Comparison of ENCODE assay signal across 1 cellular context in the genomic region with DNA sequence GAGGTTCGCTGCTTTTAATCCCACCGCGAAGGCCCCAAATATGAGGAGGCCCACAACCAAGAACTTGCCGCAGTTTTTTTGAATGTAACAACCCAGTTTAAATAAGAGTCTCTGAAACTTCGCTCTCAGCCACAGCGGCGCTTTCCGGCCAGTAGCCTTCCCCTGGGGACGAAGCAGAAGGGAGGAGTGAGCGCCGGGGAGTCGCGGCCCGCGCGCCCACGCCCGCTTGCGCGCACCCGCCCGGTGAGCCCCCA.
TF ChIP-seq lines count a peak whose summit lies in the region.

No MANE protein-coding gene starts in this region.

TF ChIP-seq in K562, 482 proteins besides CTCF, POLR2A, EP300 and RAD21 (continued from another document and continues in another):
- TF ChIP-seq ZNF592 (IDR thresholded peaks at IDR 0.05) (0 out of 2 replicates have a peak, but pooled peaks have one; percentile 12), SAFB (IDR thresholded peaks at IDR 0.05; ENCODE audit: borderline replicate concordance, low read depth, low read length) (peak; percentile 82; the same call in 1 of the 2 replicates), ZNF445 (CRISPR knock-in tag; IDR thresholded peaks at IDR 0.05; ENCODE audit: low read depth) (no peak), SIRT6 (IDR thresholded peaks at IDR 0.05; ENCODE audit: low read depth, low read length) (no peak), SNIP1 (IDR thresholded peaks at IDR 0.05; ENCODE audit: low read depth) (no peak), POLR2AphosphoS2 (IDR thresholded peaks at IDR 0.05; ENCODE audit: low read length) (no peak), HMG20A (CRISPR knock-in tag; conservative IDR thresholded peaks at IDR 0.05) (no peak), PURB (CRISPR knock-in tag; IDR thresholded peaks at IDR 0.05; ENCODE audit: low read depth) (no peak), KLF1 (tag; IDR thresholded peaks at IDR 0.05) (0 out of 2 replicates have a peak, but pooled peaks have one; percentile 21), JUNB (CRISPR knock-in tag; conservative IDR thresholded peaks at IDR 0.05) (no peak), CUX1 (CRISPR knock-in tag; IDR thresholded peaks at IDR 0.05) (no peak), IRF9 (tag; IDR thresholded peaks at IDR 0.05) (no peak), ZFP30 (CRISPR knock-in tag; IDR thresholded peaks at IDR 0.05; ENCODE audit: borderline replicate concordance) (no peak), EP400 (IDR thresholded peaks at IDR 0.05) (0 out of 2 replicates have a peak, but pooled peaks have one; percentile 0), MEF2D (tag; conservative IDR thresholded peaks at IDR 0.05; ENCODE audit: low read depth) (no peak), PHB2 (IDR thresholded peaks at IDR 0.05; ENCODE audit: low read depth) (no peak), UBTF (IDR thresholded peaks at IDR 0.05; ENCODE audit: borderline replicate concordance in 1 of 2, low read depth in 2 of 2, low read length in 2 of 2) (peak in 1 of 2 experiments; percentile 60; a peak in 1 of 4 replicates), ETV5 (CRISPR knock-in tag; IDR thresholded peaks at IDR 0.05; ENCODE audit: low read depth) (0 out of 2 replicates have a peak, but pooled peaks have one; percentile 9), CBFA2T2 (conservative IDR thresholded peaks at IDR 0.05) (no peak), E2F1 (CRISPR knock-in tag; IDR thresholded peaks at IDR 0.05) (no peak), ZNF354B (CRISPR knock-in tag; IDR thresholded peaks at IDR 0.05) (no peak), MBD2 (IDR thresholded peaks at IDR 0.05; ENCODE audit: borderline replicate concordance, low read depth) (no peak), ZKSCAN1 (IDR thresholded peaks at IDR 0.05; ENCODE audit: low read depth, low read length) (no peak)
- TF ChIP-seq, protein P1, sequence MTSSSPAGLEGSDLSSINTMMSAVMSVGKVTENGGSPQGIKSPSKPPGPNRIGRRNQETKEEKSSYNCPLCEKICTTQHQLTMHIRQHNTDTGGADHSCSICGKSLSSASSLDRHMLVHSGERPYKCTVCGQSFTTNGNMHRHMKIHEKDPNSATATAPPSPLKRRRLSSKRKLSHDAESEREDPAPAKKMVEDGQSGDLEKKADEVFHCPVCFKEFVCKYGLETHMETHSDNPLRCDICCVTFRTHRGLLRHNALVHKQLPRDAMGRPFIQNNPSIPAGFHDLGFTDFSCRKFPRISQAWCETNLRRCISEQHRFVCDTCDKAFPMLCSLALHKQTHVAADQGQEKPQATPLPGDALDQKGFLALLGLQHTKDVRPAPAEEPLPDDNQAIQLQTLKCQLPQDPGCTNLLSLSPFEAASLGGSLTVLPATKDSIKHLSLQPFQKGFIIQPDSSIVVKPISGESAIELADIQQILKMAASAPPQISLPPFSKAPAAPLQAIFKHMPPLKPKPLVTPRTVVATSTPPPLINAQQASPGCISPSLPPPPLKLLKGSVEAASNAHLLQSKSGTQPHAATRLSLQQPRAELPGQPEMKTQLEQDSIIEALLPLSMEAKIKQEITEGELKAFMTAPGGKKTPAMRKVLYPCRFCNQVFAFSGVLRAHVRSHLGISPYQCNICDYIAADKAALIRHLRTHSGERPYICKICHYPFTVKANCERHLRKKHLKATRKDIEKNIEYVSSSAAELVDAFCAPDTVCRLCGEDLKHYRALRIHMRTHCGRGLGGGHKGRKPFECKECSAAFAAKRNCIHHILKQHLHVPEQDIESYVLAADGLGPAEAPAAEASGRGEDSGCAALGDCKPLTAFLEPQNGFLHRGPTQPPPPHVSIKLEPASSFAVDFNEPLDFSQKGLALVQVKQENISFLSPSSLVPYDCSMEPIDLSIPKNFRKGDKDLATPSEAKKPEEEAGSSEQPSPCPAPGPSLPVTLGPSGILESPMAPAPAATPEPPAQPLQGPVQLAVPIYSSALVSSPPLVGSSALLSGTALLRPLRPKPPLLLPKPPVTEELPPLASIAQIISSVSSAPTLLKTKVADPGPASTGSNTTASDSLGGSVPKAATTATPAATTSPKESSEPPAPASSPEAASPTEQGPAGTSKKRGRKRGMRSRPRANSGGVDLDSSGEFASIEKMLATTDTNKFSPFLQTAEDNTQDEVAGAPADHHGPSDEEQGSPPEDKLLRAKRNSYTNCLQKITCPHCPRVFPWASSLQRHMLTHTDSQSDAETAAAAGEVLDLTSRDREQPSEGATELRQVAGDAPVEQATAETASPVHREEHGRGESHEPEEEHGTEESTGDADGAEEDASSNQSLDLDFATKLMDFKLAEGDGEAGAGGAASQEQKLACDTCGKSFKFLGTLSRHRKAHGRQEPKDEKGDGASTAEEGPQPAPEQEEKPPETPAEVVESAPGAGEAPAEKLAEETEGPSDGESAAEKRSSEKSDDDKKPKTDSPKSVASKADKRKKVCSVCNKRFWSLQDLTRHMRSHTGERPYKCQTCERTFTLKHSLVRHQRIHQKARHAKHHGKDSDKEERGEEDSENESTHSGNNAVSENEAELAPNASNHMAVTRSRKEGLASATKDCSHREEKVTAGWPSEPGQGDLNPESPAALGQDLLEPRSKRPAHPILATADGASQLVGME (CRISPR knock-in tag; IDR thresholded peaks at IDR 0.05), result 0 out of 2 replicates have a peak, but pooled peaks have one; percentile 35
- TF ChIP-seq, protein P2, sequence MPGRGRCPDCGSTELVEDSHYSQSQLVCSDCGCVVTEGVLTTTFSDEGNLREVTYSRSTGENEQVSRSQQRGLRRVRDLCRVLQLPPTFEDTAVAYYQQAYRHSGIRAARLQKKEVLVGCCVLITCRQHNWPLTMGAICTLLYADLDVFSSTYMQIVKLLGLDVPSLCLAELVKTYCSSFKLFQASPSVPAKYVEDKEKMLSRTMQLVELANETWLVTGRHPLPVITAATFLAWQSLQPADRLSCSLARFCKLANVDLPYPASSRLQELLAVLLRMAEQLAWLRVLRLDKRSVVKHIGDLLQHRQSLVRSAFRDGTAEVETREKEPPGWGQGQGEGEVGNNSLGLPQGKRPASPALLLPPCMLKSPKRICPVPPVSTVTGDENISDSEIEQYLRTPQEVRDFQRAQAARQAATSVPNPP (IDR thresholded peaks at IDR 0.05; ENCODE audit: borderline replicate concordance, insufficient read depth, insufficient read length), result no peak
- TF ChIP-seq, protein P3, sequence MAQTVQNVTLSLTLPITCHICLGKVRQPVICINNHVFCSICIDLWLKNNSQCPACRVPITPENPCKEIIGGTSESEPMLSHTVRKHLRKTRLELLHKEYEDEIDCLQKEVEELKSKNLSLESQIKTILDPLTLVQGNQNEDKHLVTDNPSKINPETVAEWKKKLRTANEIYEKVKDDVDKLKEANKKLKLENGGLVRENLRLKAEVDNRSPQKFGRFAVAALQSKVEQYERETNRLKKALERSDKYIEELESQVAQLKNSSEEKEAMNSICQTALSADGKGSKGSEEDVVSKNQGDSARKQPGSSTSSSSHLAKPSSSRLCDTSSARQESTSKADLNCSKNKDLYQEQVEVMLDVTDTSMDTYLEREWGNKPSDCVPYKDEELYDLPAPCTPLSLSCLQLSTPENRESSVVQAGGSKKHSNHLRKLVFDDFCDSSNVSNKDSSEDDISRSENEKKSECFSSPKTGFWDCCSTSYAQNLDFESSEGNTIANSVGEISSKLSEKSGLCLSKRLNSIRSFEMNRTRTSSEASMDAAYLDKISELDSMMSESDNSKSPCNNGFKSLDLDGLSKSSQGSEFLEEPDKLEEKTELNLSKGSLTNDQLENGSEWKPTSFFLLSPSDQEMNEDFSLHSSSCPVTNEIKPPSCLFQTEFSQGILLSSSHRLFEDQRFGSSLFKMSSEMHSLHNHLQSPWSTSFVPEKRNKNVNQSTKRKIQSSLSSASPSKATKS (CRISPR knock-in tag; IDR thresholded peaks at IDR 0.05), result no peak
